Comparison of ENCODE assay signal across 15 cellular contexts in genomic region chr19:29745253-29745652, GRCh38. TPM values are rescaled to one million over a fixed set of nuclear protein-coding genes. Genes with fewer than 3 reads are reported as not detected.
A peak's percentile ranks its signal among the peaks of the same experiment; 100 is the strongest.
DNase-seq lines count a peak whose midpoint lies in the region; ATAC-seq and TF ChIP-seq lines count a peak whose summit lies in the region.
"Had no signal": no experiment of that assay in that cellular context is flagged by ENCODE, and none has a peak within 500 bp of the region (broad histone marks: within the 10 kb centered on the region; RNA-seq: fewer than 3 reads in every experiment).

No MANE protein-coding gene starts in this region.

- no peaks in the 10 kb centered on the region for H3K4me1 Mint-ChIP-seq in type B pancreatic cell (ENCODE audit: unreplicated experiment)
- H3K4me1 Mint-ChIP-seq: activated B cell treated with CpG ODN at 0.5 μM for 24 hours; activated naive CD4-positive, alpha-beta T cell treated with anti-CD3 and anti-CD28 coated beads, Interleukin-2, amount 50 U/mL, for 24 hours; central memory CD8-positive, alpha-beta T cell; immature natural killer cell had no signal

- no peaks in the 10 kb centered on the region for H3K36me3 Mint-ChIP-seq in type B pancreatic cell
- H3K36me3 Mint-ChIP-seq: activated naive CD4-positive, alpha-beta T cell treated with anti-CD3 and anti-CD28 coated beads, Interleukin-2, amount 50 U/mL, for 24 hours; immature natural killer cell had no signal

- no peak overlapping the region for H3K9ac ChIP-seq in PC-3 (ENCODE audit: low read length)

- H3K27ac ChIP-seq in PC-3 (ENCODE audit: low read length): no peak overlapping the region
- H3K27ac ChIP-seq: tibial nerve had no signal

- no peaks in the 10 kb centered on the region for H3K79me2 ChIP-seq in PC-3 (ENCODE audit: low read length)

- no peak overlapping the region for H3K4me3 Mint-ChIP-seq in type B pancreatic cell
- H3K4me3 Mint-ChIP-seq: activated B cell treated with CpG ODN at 0.5 μM for 24 hours; activated naive CD4-positive, alpha-beta T cell treated with anti-CD3 and anti-CD28 coated beads, Interleukin-2, amount 50 U/mL, for 24 hours; central memory CD8-positive, alpha-beta T cell; immature natural killer cell had no signal

- H3K4me3 ChIP-seq in PC-3 (ENCODE audit: low read length) (no peak overlapping the region), fibroblast of mammary gland (ENCODE audit: control insufficient read depth, low read depth, low read length) (no peak overlapping the region)
- H3K4me3 ChIP-seq: tibial nerve had no signal

- TF ChIP-seq CTCF in PC-3 (conservative IDR thresholded peaks at IDR 0.05; ENCODE audit: low read depth, low read length): peak; percentile 28; the same call in 1 of the 2 replicates
- TF ChIP-seq CTCF in fibroblast of mammary gland (conservative IDR thresholded peaks at IDR 0.05; ENCODE audit: control insufficient read depth, insufficient read depth, low read depth, low read length): peak; percentile 7
- TF ChIP-seq CTCF in type B pancreatic cell (conservative IDR thresholded peaks at IDR 0.05): peak; percentile 61

- no TSS peak for BruUV-seq in PC-3 (replicated peaks; lab: Mats Ljungman, UMichigan)

- peak; percentile 33; the same call in 1 of the 2 replicates for ATAC-seq in PC-3
- ATAC-seq in HG02623 (IDR thresholded peaks at IDR 0.05; ENCODE audit: unreplicated experiment): no peak

- POLR2A ChIA-PET in PC-3 (lab: Charles Lee; ENCODE audit: unreplicated experiment): no interaction called here

- H3K36me3 ChIP-seq in PC-3 (ENCODE audit: low read depth, low read length): no peaks in the 10 kb centered on the region
- H3K36me3 ChIP-seq: tibial nerve had no signal

- peaks cover 3% of the 10 kb centered on the region for H3K27me3 Mint-ChIP-seq in type B pancreatic cell
- H3K27me3 Mint-ChIP-seq: activated naive CD4-positive, alpha-beta T cell treated with anti-CD3 and anti-CD28 coated beads, Interleukin-2, amount 50 U/mL, for 24 hours had no signal

- H3K27me3 ChIP-seq in PC-3 (ENCODE audit: low read length): no peaks in the 10 kb centered on the region
- H3K27me3 ChIP-seq: tibial nerve had no signal

- H4K20me1 ChIP-seq in PC-3 (ENCODE audit: low read length): no peaks in the 10 kb centered on the region

- DNase-seq in NCI-H82 (lab: John Stamatoyannopoulos, UW) (peak; percentile 33), NCI-H82 treated with DMSO at 0.1 percent for 48 hours (lab: John Stamatoyannopoulos, UW; ENCODE audit: unreplicated experiment) (no peak), PC-3 (no peak), fibroblast of mammary gland (ENCODE audit: low read depth) (no peak), type B pancreatic cell (ENCODE audit: extremely low spot score, unreplicated experiment) (no peak), NCI-H1436 treated with DMSO at 0.1 percent for 48 hours (lab: John Stamatoyannopoulos, UW) (no peak), T-helper 2 cell (no peak)
- DNase-seq: activated B cell treated with CpG ODN at 0.5 μM for 24 hours, immature natural killer cell, IMR-90, NCI-H1436 had no signal

- H3F3A ChIP-seq in PC-3 (ENCODE audit: low read length, unreplicated experiment): no peaks in the 10 kb centered on the region

- CTCF ChIA-PET in PC-3 (lab: Charles Lee): no interaction called here

- H2AFZ ChIP-seq in PC-3 (ENCODE audit: low read length): no peak overlapping the region

- H3K9me2 ChIP-seq in PC-3 (replicated peaks; ENCODE audit: low read length): no peaks in the 10 kb centered on the region

- no peaks in the 10 kb centered on the region for H3K4me1 ChIP-seq in PC-3 (ENCODE audit: insufficient read depth, low read length)
- H3K4me1 ChIP-seq: tibial nerve had no signal

- no peak overlapping the region for H3K4me2 ChIP-seq in PC-3 (ENCODE audit: low read length)

- H3K27ac Mint-ChIP-seq in type B pancreatic cell: no peak overlapping the region
- H3K27ac Mint-ChIP-seq: activated B cell treated with CpG ODN at 0.5 μM for 24 hours; activated naive CD4-positive, alpha-beta T cell treated with anti-CD3 and anti-CD28 coated beads, Interleukin-2, amount 50 U/mL, for 24 hours; immature natural killer cell had no signal

- intact Hi-C loops in PC-3 (cut with micrococcal nuclease): no loop called here

- H3K9me3 ChIP-seq in PC-3 (ENCODE audit: low read length): no peaks in the 10 kb centered on the region
- H3K9me3 ChIP-seq: tibial nerve had no signal

- no peaks in the 10 kb centered on the region for H3K9me3 Mint-ChIP-seq in type B pancreatic cell
- H3K9me3 Mint-ChIP-seq: activated B cell treated with CpG ODN at 0.5 μM for 24 hours; activated naive CD4-positive, alpha-beta T cell treated with anti-CD3 and anti-CD28 coated beads, Interleukin-2, amount 50 U/mL, for 24 hours; central memory CD8-positive, alpha-beta T cell; immature natural killer cell had no signal

RNA-seq across cellular contexts. Expression of gene C19orf12, which starts 30.2 kb away (rescaled TPM):
- total RNA-seq in PC-3 (2014; rRNA removed) (11.8 and 25.2 TPM in 2 replicates), type B pancreatic cell (ENCODE audit: low replicate concordance) (18.0 and 23.9 TPM in 2 replicates)

Comparison
In these comparisons a context has a peak if more than half of its experiments do, and no peak if none do; other contexts are left out.
1. CTCF ChIP-seq: peak in every context shown above with its lines; median percentile 61 in type B pancreatic cell; 28 in PC-3; 7 in fibroblast of mammary gland.